8 cellular contexts compared by ENCODE assay signal in genomic region chr1:145822779-145823331, GRCh38. TPM values are rescaled to one million over a fixed set of nuclear protein-coding genes. Genes with fewer than 3 reads are reported as not detected.
DNase-seq lines count a peak whose midpoint lies in the region; ATAC-seq and TF ChIP-seq lines count a peak whose summit lies in the region.
"Not testable (repeated sequence)": the region's sequence is repeated elsewhere in the genome, so short reads cannot be mapped to it uniquely, and the experiment has no call there.

No MANE protein-coding gene starts in this region.

- CTCF ChIA-PET in HCT116 (lab: Charles Lee), result not testable (repeated sequence)

- peaks cover 20% of the 10 kb centered on the region for H3K4me1 Mint-ChIP-seq in T-helper 2 cell treated with Interferon-gamma antibody and Interleukin-4, amounts not matched to agents 5 μg/mL and 100 μg/mL, for 36 hours (ENCODE audit: low read depth)
- H3K4me1 Mint-ChIP-seq in activated naive CD8-positive, alpha-beta T cell treated with anti-CD3 and anti-CD28 coated beads for 36 hours, result peaks cover 25% of the 10 kb centered on the region
- H3K4me1 Mint-ChIP-seq in chondrocyte (ENCODE audit: low read depth), result peaks cover 25% of the 10 kb centered on the region
- H3K4me1 Mint-ChIP-seq in naive B cell, result peaks cover 2 to 25% (median 21%) of the 10 kb centered on the region in 3 donors
- H3K4me1 Mint-ChIP-seq in stimulated activated memory B cell treated with anti-CD40 and anti-IgM and Interleukin-4, amounts not matched to agents 10 μg/mL and 1 μg/mL and 100 μg/mL, for 72 hours, result not testable (repeated sequence)

- peaks cover 29% of the 10 kb centered on the region for H3K36me3 Mint-ChIP-seq in T-helper 2 cell treated with Interferon-gamma antibody and Interleukin-4, amounts not matched to agents 5 μg/mL and 100 μg/mL, for 36 hours (ENCODE audit: low read depth)
- H3K36me3 Mint-ChIP-seq in activated naive CD8-positive, alpha-beta T cell treated with anti-CD3 and anti-CD28 coated beads for 36 hours, result peaks cover 33% of the 10 kb centered on the region
- H3K36me3 Mint-ChIP-seq in chondrocyte (ENCODE audit: low read depth), result peaks cover 11% of the 10 kb centered on the region
- H3K36me3 Mint-ChIP-seq in naive B cell, result peaks cover 4 to 15% of the 10 kb centered on the region in 2 donors
- peaks cover 19% of the 10 kb centered on the region for H3K36me3 Mint-ChIP-seq in stimulated activated memory B cell treated with anti-CD40 and anti-IgM and Interleukin-4, amounts not matched to agents 10 μg/mL and 1 μg/mL and 100 μg/mL, for 72 hours

- H2AFZ ChIP-seq in HCT116 (ENCODE audit: low read depth, low read length, poor library complexity, severe bottlenecking), result not testable (repeated sequence)

- peak overlapping the region; percentile 36 for H3K4me3 ChIP-seq in AG09309 (ENCODE audit: control insufficient read depth, low read depth, low read length)
- H3K4me3 ChIP-seq in HCT116 (replicated peaks in 1 of 2; ENCODE audit: low read depth in 1 of 2, low read length in 2 of 2), result not testable (repeated sequence)
- peak overlapping the region; percentile 37 for H3K4me3 ChIP-seq in fibroblast of villous mesenchyme (ENCODE audit: low read depth, low read length)

- not testable (repeated sequence) for BruUV-seq in HCT116 (replicated peaks; lab: Mats Ljungman, UMichigan)

- intact Hi-C loops in HCT116 (cut with micrococcal nuclease), result loop anchor here (5.0 kb wide), 1 partner anchor 41 kb away; no protein-coding TSS in a partner anchor

- H3K4me1 ChIP-seq in HCT116 (ENCODE audit: control insufficient read depth in 1 of 2, insufficient read depth in 2 of 2, low read length in 2 of 2), result peaks cover 7 to 15% of the 10 kb centered on the region in 2 experiments; a peak in 3 of 4 replicates

- peaks cover 15 to 18% of the 10 kb centered on the region in 2 experiments; a peak in 3 of 4 replicates for H3K36me3 ChIP-seq in HCT116 (ENCODE audit: control insufficient read depth in 1 of 2, insufficient read depth in 2 of 2, low read length in 2 of 2)

- H3K9me2 ChIP-seq in HCT116 (ENCODE audit: insufficient read depth), result not testable (repeated sequence)

- ATAC-seq in HCT116; naive B cell (ENCODE audit: low read depth in 2 of 2); stimulated activated memory B cell treated with anti-CD40 and anti-IgM and Interleukin-4, amounts not matched to agents 10 μg/mL and 1 μg/mL and 100 μg/mL, for 72 hours: not testable (repeated sequence)

- not testable (repeated sequence) for H4K20me1 ChIP-seq in HCT116 (ENCODE audit: insufficient read depth)

- POLR2A ChIA-PET in HCT116 (lab: Charles Lee), result not testable (repeated sequence)

- H3K27me3 Mint-ChIP-seq in T-helper 2 cell treated with Interferon-gamma antibody and Interleukin-4, amounts not matched to agents 5 μg/mL and 100 μg/mL, for 36 hours (ENCODE audit: low read depth); activated naive CD8-positive, alpha-beta T cell treated with anti-CD3 and anti-CD28 coated beads for 36 hours; chondrocyte (ENCODE audit: low read depth); naive B cell; stimulated activated memory B cell treated with anti-CD40 and anti-IgM and Interleukin-4, amounts not matched to agents 10 μg/mL and 1 μg/mL and 100 μg/mL, for 72 hours: not testable (repeated sequence)

- H3K9ac ChIP-seq in HCT116 (ENCODE audit: low read length), result not testable (repeated sequence)

- H3K4me2 ChIP-seq in HCT116 (ENCODE audit: low read length), result 0 out of 2 replicates have a peak overlapping the region, but pooled peaks have one; percentile 28

- not testable (repeated sequence) for TF ChIP-seq POLR2A in HCT116 (IDR thresholded peaks at IDR 0.05; ENCODE audit: borderline replicate concordance, extremely low read depth, insufficient read depth, insufficient read length)

- not testable (repeated sequence) for TF ChIP-seq RAD21 in HCT116 (IDR thresholded peaks at IDR 0.05; ENCODE audit: low read depth)

- not testable (repeated sequence) for H3K27ac Mint-ChIP-seq in T-helper 2 cell treated with Interferon-gamma antibody and Interleukin-4, amounts not matched to agents 5 μg/mL and 100 μg/mL, for 36 hours; chondrocyte (ENCODE audit: unreplicated experiment)
- H3K27ac Mint-ChIP-seq in activated naive CD8-positive, alpha-beta T cell treated with anti-CD3 and anti-CD28 coated beads for 36 hours, result peak overlapping the region; percentile 56
- peak overlapping the region in 1 of 6 donors; percentile 94 for H3K27ac Mint-ChIP-seq in naive B cell
- H3K27ac Mint-ChIP-seq in stimulated activated memory B cell treated with anti-CD40 and anti-IgM and Interleukin-4, amounts not matched to agents 10 μg/mL and 1 μg/mL and 100 μg/mL, for 72 hours, result peak overlapping the region; percentile 97

- TF ChIP-seq CTCF in AG09309 (IDR thresholded peaks at IDR 0.05; ENCODE audit: control insufficient read depth, insufficient read depth, low read depth, low read length, missing control alignments); HCT116 (IDR thresholded peaks at IDR 0.05 in 2 of 3, conservative IDR thresholded peaks at IDR 0.05 in 1 of 3; ENCODE audit: borderline replicate concordance in 1 of 3, insufficient read depth in 1 of 3, low read depth in 2 of 3, low read length in 2 of 3); chondrocyte (IDR thresholded peaks at IDR 0.05); fibroblast of villous mesenchyme (IDR thresholded peaks at IDR 0.05; ENCODE audit: insufficient read depth, low read depth, low read length): not testable (repeated sequence)

- peak overlapping the region; percentile 32 for H3K4me3 Mint-ChIP-seq in T-helper 2 cell treated with Interferon-gamma antibody and Interleukin-4, amounts not matched to agents 5 μg/mL and 100 μg/mL, for 36 hours
- peak overlapping the region; percentile 43 for H3K4me3 Mint-ChIP-seq in activated naive CD8-positive, alpha-beta T cell treated with anti-CD3 and anti-CD28 coated beads for 36 hours
- H3K4me3 Mint-ChIP-seq in chondrocyte (ENCODE audit: unreplicated experiment) (peak overlapping the region; percentile 33), naive B cell (peak overlapping the region in 5 of 8 donors; percentile 25 to 99 (median 37))
- H3K4me3 Mint-ChIP-seq in stimulated activated memory B cell treated with anti-CD40 and anti-IgM and Interleukin-4, amounts not matched to agents 10 μg/mL and 1 μg/mL and 100 μg/mL, for 72 hours, result not testable (repeated sequence)

- H3K27me3 ChIP-seq in HCT116 (ENCODE audit: insufficient read depth, low read length), result not testable (repeated sequence)

- H3K79me2 ChIP-seq in HCT116 (ENCODE audit: insufficient read depth, low read length), result peaks cover 36% of the 10 kb centered on the region

- RAD21 ChIA-PET in HCT116 (lab: Charles Lee; ENCODE audit: low non-redundant PET in 1 of 2, low total read pairs in 2 of 2, uncharacterized antibody in 2 of 2, unreplicated experiment in 2 of 2), result not testable (repeated sequence)

- not testable (repeated sequence) for DNase-seq in AG09309 (ENCODE audit: low read depth); HCT116 (ENCODE audit: low read depth, low spot score); T-helper 2 cell treated with Interferon-gamma antibody and Interleukin-4, amounts not matched to agents 5 μg/mL and 100 μg/mL, for 36 hours (ENCODE audit: low spot score); activated naive CD8-positive, alpha-beta T cell treated with anti-CD3 and anti-CD28 coated beads for 36 hours; chondrocyte (ENCODE audit: low spot score); fibroblast of villous mesenchyme (ENCODE audit: low read depth); naive B cell

- not testable (repeated sequence) for H3K27ac ChIP-seq in HCT116 (ENCODE audit: low read depth, low read length)

- H3K9me3 Mint-ChIP-seq in T-helper 2 cell treated with Interferon-gamma antibody and Interleukin-4, amounts not matched to agents 5 μg/mL and 100 μg/mL, for 36 hours; activated naive CD8-positive, alpha-beta T cell treated with anti-CD3 and anti-CD28 coated beads for 36 hours; chondrocyte (ENCODE audit: low read depth); naive B cell; stimulated activated memory B cell treated with anti-CD40 and anti-IgM and Interleukin-4, amounts not matched to agents 10 μg/mL and 1 μg/mL and 100 μg/mL, for 72 hours: not testable (repeated sequence)

- H3K9me3 ChIP-seq in HCT116 (ENCODE audit: control insufficient read depth in 1 of 2, insufficient read depth in 1 of 2, low read depth in 1 of 2, low read length in 2 of 2), result not testable (repeated sequence)

RNA-seq across cellular contexts. Expression of gene RNF115, which starts 1.0 kb away (rescaled TPM):
- total RNA-seq in HCT116 (2021; ENCODE audit: unreplicated experiment), result 9.5 TPM
- 4.0 and 5.7 TPM in 2 replicates for polyA plus RNA-seq in HCT116 (2012)
- 10 to 100 TPM; 14.3 to 15.5 TPM for total RNA-seq in activated naive CD8-positive, alpha-beta T cell treated with anti-CD3 and anti-CD28 coated beads for 36 hours
- 12.7 to 16.4 TPM (median 13.0 TPM) in 3 replicates for total RNA-seq in chondrocyte
- 16.4 TPM in 2 replicates for total RNA-seq in fibroblast of villous mesenchyme
- polyA plus RNA-seq in naive B cell (ENCODE audit: low read depth in 6 of 6), result 1 to 10 TPM; 4.0 to 6.8 (median 4.6) TPM

RNA-seq across cellular contexts. Expression of gene POLR3C, which starts 1.1 kb away (rescaled TPM):
- 25.4 TPM for total RNA-seq in HCT116 (2021; ENCODE audit: unreplicated experiment)
- 32.8 and 33.0 TPM in 2 replicates for polyA plus RNA-seq in HCT116 (2012)
- total RNA-seq in activated naive CD8-positive, alpha-beta T cell treated with anti-CD3 and anti-CD28 coated beads for 36 hours, result 10 to 100 TPM; 59.2 to 62.0 TPM
- total RNA-seq in chondrocyte, result 28.3 to 31.3 TPM (median 30.7 TPM) in 3 replicates
- 41.5 and 53.1 TPM in 2 replicates for total RNA-seq in fibroblast of villous mesenchyme
- polyA plus RNA-seq in naive B cell (ENCODE audit: low read depth in 6 of 6), result 100 to 1,000 TPM in 1 of 6 donors, 10 to 100 TPM in 5; 47.6 to 114 (median 63.3) TPM

RNA-seq across cellular contexts. Expression of gene NUDT17, which starts 22.6 kb away (rescaled TPM):
- 1.8 TPM for total RNA-seq in HCT116 (2021; ENCODE audit: unreplicated experiment)
- polyA plus RNA-seq in HCT116 (2012), result 1.3 and 1.7 TPM in 2 replicates
- 1 to 10 TPM; 3.6 to 3.8 TPM for total RNA-seq in activated naive CD8-positive, alpha-beta T cell treated with anti-CD3 and anti-CD28 coated beads for 36 hours
- total RNA-seq in chondrocyte, result 3.8 to 7.3 TPM (median 6.5 TPM) in 3 replicates
- 6.0 and 6.8 TPM in 2 replicates for total RNA-seq in fibroblast of villous mesenchyme
- 1 to 10 TPM in 5 of 6 donors, under 1 TPM in 1; 0.26 to 5.9 (median 2.9) TPM for polyA plus RNA-seq in naive B cell (ENCODE audit: low read depth in 6 of 6)

RNA-seq across cellular contexts. Expression of gene PIAS3, which starts 36.0 kb away (rescaled TPM):
- total RNA-seq in HCT116 (2021; ENCODE audit: unreplicated experiment) (31.2 TPM), chondrocyte (57.1 to 58.5 TPM (median 57.1 TPM) in 3 replicates), fibroblast of villous mesenchyme (15.5 and 18.4 TPM in 2 replicates)
- 28.3 and 37.6 TPM in 2 replicates for polyA plus RNA-seq in HCT116 (2012)
- 10 to 100 TPM; 14.7 to 16.4 TPM for total RNA-seq in activated naive CD8-positive, alpha-beta T cell treated with anti-CD3 and anti-CD28 coated beads for 36 hours
- 10 to 100 TPM in 3 of 6 donors, 1 to 10 TPM in 3; 9.2 to 17.0 (median 10.9) TPM for polyA plus RNA-seq in naive B cell (ENCODE audit: low read depth in 6 of 6)
